Comparison of ENCODE assay signal across 28 cellular contexts in genomic region chr4:165971446-165971845, GRCh38.
"Had no signal": no experiment of that assay in that cellular context is flagged by ENCODE, and none has a peak within 500 bp of the region (broad histone marks: within the 10 kb centered on the region; RNA-seq: fewer than 3 reads in every experiment).

No MANE protein-coding gene starts in this region.

- DNase-seq: activated CD4-positive, alpha-beta T cell treated with anti-CD3 and anti-CD28 coated beads, Interleukin-2, amount 10 ng/mL, durations not matched to agents 24 days and 14 days; activated CD4-positive, alpha-beta T cell treated with anti-CD3 and anti-CD28 coated beads, Interleukin-2, amount 50 U/mL, for 4 hours; activated CD8-positive, alpha-beta T cell treated with anti-CD3 and anti-CD28 coated beads for 36 hours; activated effector memory CD4-positive, alpha-beta T cell treated with anti-CD3 and anti-CD28 coated beads, Interleukin-2, amount 50 U/mL, for 16 hours; activated naive CD4-positive, alpha-beta T cell treated with Interleukin-2 at 50 U/mL for 16 hours; activated naive CD8-positive, alpha-beta T cell treated with anti-CD3 and anti-CD28 coated beads, Interleukin-2, amount 10 ng/mL, durations not matched to agents 7 days and 5 days; activated T-cell treated with anti-CD3 and anti-CD28 coated beads, Interleukin-2, amount 50 U/mL, for 1 hour; activated T-cell treated with anti-CD3 and anti-CD28 coated beads, Interleukin-2, amount 50 U/mL, for 72 hours; amygdala; NCI-H1105; NCI-H1417 treated with DMSO at 0.1 percent for 48 hours; NCI-H1694; NCI-H1930; NCI-H2081 treated with DMSO at 0.1 percent for 48 hours; NCI-H510A; NCI-H526; NCI-H748 treated with DMSO at 0.1 percent for 48 hours; NK-92 treated with Interleukin-12 subunit alpha and Interleukin-12 subunit beta, amount 100 ng/mL, for 24 hours; SHP77; SJCRH30 had no signal

- ATAC-seq: activated CD8-positive, alpha-beta T cell treated with anti-CD3 and anti-CD28 coated beads for 36 hours; activated T-cell treated with anti-CD3 and anti-CD28 coated beads, Interleukin-2, amount 50 U/mL, for 72 hours; activated T-helper 17 cell treated with anti-CD3 and anti-CD28 coated beads, Interleukin-2, amount 50 U/mL, for 72 hours had no signal

- H2AFZ ChIP-seq: PC-9 had no signal

- H3K9me3 ChIP-seq: ascending aorta, SJCRH30 had no signal

- H3K4me1 Mint-ChIP-seq: activated CD4-positive, alpha-beta T cell treated with anti-CD3 and anti-CD28 coated beads, Interleukin-2, amount 10 ng/mL, durations not matched to agents 24 days and 14 days; activated naive CD4-positive, alpha-beta T cell treated with anti-CD3 and anti-CD28 coated beads, Interleukin-2, amount 50 U/mL, for 24 hours; activated naive CD8-positive, alpha-beta T cell treated with anti-CD3 and anti-CD28 coated beads, Interleukin-2, amount 10 ng/mL, durations not matched to agents 7 days and 5 days; activated T-helper 17 cell treated with anti-CD3 and anti-CD28 coated beads, Interleukin-2, amount 50 U/mL, for 72 hours had no signal

- H3K27me3 ChIP-seq: ascending aorta, SJCRH30 had no signal

- H3K27ac ChIP-seq: ascending aorta, KMS-11, PC-9, SJCRH30, SK-N-MC had no signal

- H3K27me3 Mint-ChIP-seq: activated CD4-positive, alpha-beta T cell treated with anti-CD3 and anti-CD28 coated beads, Interleukin-2, amount 10 ng/mL, durations not matched to agents 24 days and 14 days; activated CD8-positive, alpha-beta T cell treated with anti-CD3 and anti-CD28 coated beads for 36 hours; activated naive CD4-positive, alpha-beta T cell treated with anti-CD3 and anti-CD28 coated beads, Interleukin-2, amount 50 U/mL, for 24 hours; activated naive CD8-positive, alpha-beta T cell treated with anti-CD3 and anti-CD28 coated beads, Interleukin-2, amount 10 ng/mL, durations not matched to agents 7 days and 5 days; activated T-helper 17 cell treated with anti-CD3 and anti-CD28 coated beads, Interleukin-2, amount 50 U/mL, for 72 hours had no signal

- H3K4me1 ChIP-seq: ascending aorta, SJCRH30 had no signal

- H3K4me2 ChIP-seq: KMS-11, PC-9 had no signal

- H3K4me3 ChIP-seq: ascending aorta, PC-9, SJCRH30, SK-N-MC had no signal

- H3K27ac Mint-ChIP-seq: activated CD4-positive, alpha-beta T cell treated with anti-CD3 and anti-CD28 coated beads, Interleukin-2, amount 10 ng/mL, durations not matched to agents 24 days and 14 days; activated CD8-positive, alpha-beta T cell treated with anti-CD3 and anti-CD28 coated beads for 36 hours; activated naive CD4-positive, alpha-beta T cell treated with anti-CD3 and anti-CD28 coated beads, Interleukin-2, amount 50 U/mL, for 24 hours; activated naive CD8-positive, alpha-beta T cell treated with anti-CD3 and anti-CD28 coated beads, Interleukin-2, amount 10 ng/mL, durations not matched to agents 7 days and 5 days; activated T-cell treated with anti-CD3 and anti-CD28 coated beads, Interleukin-2, amount 50 U/mL, for 72 hours; activated T-helper 17 cell treated with anti-CD3 and anti-CD28 coated beads, Interleukin-2, amount 50 U/mL, for 72 hours; T-helper 1 cell treated with Interleukin-12 subunit alpha and Interleukin-12 subunit beta and Interleukin-4 antibody, amounts not matched to agents 30 μg/mL and 1 μg/mL, for 36 hours; T-helper 2 cell treated with Interferon-gamma antibody and Interleukin-4, amounts not matched to agents 5 μg/mL and 100 μg/mL, for 36 hours had no signal

- H3K4me3 Mint-ChIP-seq: activated CD4-positive, alpha-beta T cell treated with anti-CD3 and anti-CD28 coated beads, Interleukin-2, amount 10 ng/mL, durations not matched to agents 24 days and 14 days; activated CD8-positive, alpha-beta T cell treated with anti-CD3 and anti-CD28 coated beads for 36 hours; activated naive CD4-positive, alpha-beta T cell treated with anti-CD3 and anti-CD28 coated beads, Interleukin-2, amount 50 U/mL, for 24 hours; activated naive CD8-positive, alpha-beta T cell treated with anti-CD3 and anti-CD28 coated beads, Interleukin-2, amount 10 ng/mL, durations not matched to agents 7 days and 5 days; activated T-cell treated with anti-CD3 and anti-CD28 coated beads, Interleukin-2, amount 50 U/mL, for 72 hours; activated T-helper 17 cell treated with anti-CD3 and anti-CD28 coated beads, Interleukin-2, amount 50 U/mL, for 72 hours; T-helper 1 cell treated with Interleukin-12 subunit alpha and Interleukin-12 subunit beta and Interleukin-4 antibody, amounts not matched to agents 30 μg/mL and 1 μg/mL, for 36 hours; T-helper 2 cell treated with Interferon-gamma antibody and Interleukin-4, amounts not matched to agents 5 μg/mL and 100 μg/mL, for 36 hours had no signal

- H3K9ac ChIP-seq: KMS-11 had no signal

- H3K36me3 Mint-ChIP-seq: activated naive CD4-positive, alpha-beta T cell treated with anti-CD3 and anti-CD28 coated beads, Interleukin-2, amount 50 U/mL, for 24 hours; activated naive CD8-positive, alpha-beta T cell treated with anti-CD3 and anti-CD28 coated beads, Interleukin-2, amount 10 ng/mL, durations not matched to agents 7 days and 5 days had no signal

- H3K36me3 ChIP-seq: ascending aorta, SJCRH30 had no signal

- H3K9me3 Mint-ChIP-seq: activated CD4-positive, alpha-beta T cell treated with anti-CD3 and anti-CD28 coated beads, Interleukin-2, amount 10 ng/mL, durations not matched to agents 24 days and 14 days; activated naive CD4-positive, alpha-beta T cell treated with anti-CD3 and anti-CD28 coated beads, Interleukin-2, amount 50 U/mL, for 24 hours; T-helper 1 cell treated with Interleukin-12 subunit alpha and Interleukin-12 subunit beta and Interleukin-4 antibody, amounts not matched to agents 30 μg/mL and 1 μg/mL, for 36 hours had no signal
